Comparison of ENCODE assay signal across 15 cellular contexts in genomic region chr12:111102062-111102735, GRCh38.
DNase-seq lines count a peak whose midpoint lies in the region; TF ChIP-seq lines count a peak whose summit lies in the region.
"Had no signal": no experiment of that assay in that cellular context is flagged by ENCODE, and none has a peak within 500 bp of the region (broad histone marks: within the 10 kb centered on the region; RNA-seq: fewer than 3 reads in every experiment).

No MANE protein-coding gene starts in this region.

- in situ Hi-C loops in G401 (cut with HindIII; ENCODE audit: low sequenced_read_pairs) = no loop called here

- peaks cover 0 to 42% of the 10 kb centered on the region in 2 donors for H3K27me3 ChIP-seq in breast epithelium
- H3K27me3 ChIP-seq: ovary had no signal

- DNase-seq in G401 (ENCODE audit: low spot score) (peak; percentile 29), NCI-H2171 treated with DMSO at 0.1 percent for 48 hours (lab: John Stamatoyannopoulos, UW) (peak; percentile 91), breast epithelium (ENCODE audit: low spot score in 2 of 2) (peak; percentile 69 to 76), posterior cingulate gyrus (peak in 7 of 10 donors; percentile 26 to 90 (median 59)), germinal center (ENCODE audit: low spot score) (no peak), hippocampal formation (lab: John Stamatoyannopoulos, UW) (no peak), cerebellar nuclear complex (lab: John Stamatoyannopoulos, UW) (no peak)
- DNase-seq: activated CD4-positive, alpha-beta T cell treated with anti-CD3 and anti-CD28 coated beads for 48 hours; activated CD8-positive, alpha-beta memory T cell treated with anti-CD3 and anti-CD28 coated beads, Interleukin-2, amount 50 U/mL, for 4 hours; activated gamma-delta T cell; left lung; NCI-H1436; ovary; PC-9; stimulated activated CD4-positive, alpha-beta T cell treated with anti-CD3 and anti-CD28 coated beads, Interleukin-2, amount 100 ng/mL, for 48 hours had no signal

- intact Hi-C loops in breast epithelium (cut with DNase I; ENCODE audit: low total_unique reads) (no loop called here), posterior cingulate gyrus (cut with DNase I) (no loop called here)

- H3K27ac ChIP-seq in breast epithelium = no peak overlapping the region
- H3K27ac ChIP-seq: left lung, ovary, PC-9 had no signal

- H3K4me1 ChIP-seq in breast epithelium = no peaks in the 10 kb centered on the region
- H3K4me1 ChIP-seq: left lung had no signal

- no peaks in the 10 kb centered on the region for H3K36me3 ChIP-seq in breast epithelium
- H3K36me3 ChIP-seq: left lung, ovary had no signal

- no peak for TF ChIP-seq CTCF in breast epithelium (IDR thresholded peaks at IDR 0.05)

- no peak for TF ChIP-seq POLR2A in breast epithelium (IDR thresholded peaks at IDR 0.05)

- no peak overlapping the region for H3K4me3 ChIP-seq in breast epithelium
- H3K4me3 ChIP-seq: left lung, ovary, PC-9 had no signal

- H3K9me3 ChIP-seq in breast epithelium = no peaks in the 10 kb centered on the region
- H3K9me3 ChIP-seq: left lung, ovary had no signal

Comparison
In these comparisons a context has a peak if more than half of its experiments do, and no peak if none do; other contexts are left out.
1. DNase-seq: peak in G401 (single experiment), NCI-H2171 treated with DMSO at 0.1 percent for 48 hours (single experiment), breast epithelium (2 of 2) and posterior cingulate gyrus (7 of 10); none in germinal center (single experiment), hippocampal formation (0 of 2) and cerebellar nuclear complex (0 of 2).